Comparison of ENCODE assay signal across 24 cellular contexts in the genomic region with DNA sequence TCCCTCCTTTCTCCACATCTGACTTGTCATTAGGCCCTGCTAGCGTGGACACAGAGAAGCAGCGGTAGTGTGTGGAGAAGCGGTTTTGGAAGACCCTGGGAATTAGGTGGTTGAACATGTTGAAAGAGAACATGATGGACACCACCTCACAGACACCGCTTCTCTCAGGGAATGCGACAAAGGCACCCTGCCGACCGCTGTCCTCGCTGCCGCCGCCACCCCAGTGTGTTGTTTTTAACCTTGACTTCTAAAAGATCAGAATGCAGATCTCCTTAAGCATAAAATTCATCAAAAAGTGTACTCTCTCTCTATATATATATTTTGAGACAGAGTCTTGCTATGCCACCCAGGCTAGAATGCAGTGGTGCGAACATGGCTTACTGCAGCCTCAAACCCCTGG. TPM values are rescaled to one million over a fixed set of nuclear protein-coding genes. Genes with fewer than 3 reads are reported as not detected.
"Had no signal": no experiment of that assay in that cellular context is flagged by ENCODE, and none has a peak within 500 bp of the region (broad histone marks: within the 10 kb centered on the region; RNA-seq: fewer than 3 reads in every experiment).

No MANE protein-coding gene starts in this region.

- H3K9me3 ChIP-seq: stomach, suprapubic skin, testis, thoracic aorta, thyroid gland, tibial artery, tibial nerve, transverse colon, upper lobe of left lung, upper lobe of right lung, uterus, vagina had no signal

- H3K27me3 ChIP-seq: stomach, suprapubic skin, testis, thyroid gland, tibial artery, tibial nerve, transverse colon, upper lobe of left lung, upper lobe of right lung, uterus, vagina had no signal

- H3K4me1 ChIP-seq: stomach, suprapubic skin, testis, thyroid gland, tibial artery, tibial nerve, transverse colon, upper lobe of left lung, upper lobe of right lung, uterus, vagina had no signal

- H3K36me3 ChIP-seq: stomach, suprapubic skin, thoracic aorta, thyroid gland, tibial artery, tibial nerve, transverse colon, upper lobe of left lung, upper lobe of right lung, uterus, vagina had no signal

- FAIRE-seq: urothelium cell line had no signal

- H3K4me3 ChIP-seq: stomach, suprapubic skin, testis, thoracic aorta, thyroid gland, tibial artery, tibial nerve, transverse colon, upper lobe of left lung, upper lobe of right lung, uterus, vagina had no signal

- ATAC-seq: stimulated activated naive B cell treated with anti-CD40 and anti-IgM and Interleukin-4, amounts not matched to agents 10 μg/mL and 1 μg/mL and 100 μg/mL, for 72 hours; stimulated activated naive CD8-positive, alpha-beta T cell treated with anti-CD3 and anti-CD28 coated beads, Interleukin-15, amount 100 ng/mL, for 72 hours; stimulated activated naive CD8-positive, alpha-beta T cell treated with anti-CD3 and anti-CD28 coated beads, Interleukin-15, Interleukin-2, amounts not matched to agents 100 U/mL and 50 U/mL, for 24 hours; upper lobe of right lung had no signal

- H3K27ac ChIP-seq: stomach, suprapubic skin, testis, thoracic aorta, thyroid gland, tibial artery, tibial nerve, transverse colon, upper lobe of left lung, upper lobe of right lung, uterus, vagina had no signal

- DNase-seq: stimulated activated CD4-positive, alpha-beta T cell treated with anti-CD3 and anti-CD28 coated beads, Interleukin-2, amount 100 ng/mL, for 48 hours; stimulated activated CD4-positive, alpha-beta T cell treated with anti-CD3 and anti-CD28 coated beads, Interleukin-4, amount 100 ng/mL, for 1 hour; stimulated activated CD4-positive, alpha-beta T cell treated with anti-CD3 and anti-CD28 coated beads, Interleukin-4, amount 100 ng/mL, for 24 hours; stimulated activated CD4-positive, alpha-beta T cell treated with anti-CD3 and anti-CD28 coated beads, Interleukin-4, amount 100 ng/mL, for 4 hours; stimulated activated CD8-positive, alpha-beta memory T cell treated with anti-CD3 and anti-CD28 coated beads, Interleukin-4, amount 100 ng/mL, for 48 hours; stimulated activated naive B cell treated with anti-CD40 and anti-IgM and Interleukin-4, amounts not matched to agents 10 μg/mL and 1 μg/mL and 100 μg/mL, for 72 hours; stimulated activated naive CD4-positive, alpha-beta T cell; stimulated activated naive CD4-positive, alpha-beta T cell treated with Interleukin-2 at 50 U/mL for 16 hours; stimulated activated naive CD8-positive, alpha-beta T cell treated with anti-CD3 and anti-CD28 coated beads, Interleukin-15, amount 100 ng/mL, for 72 hours; stimulated activated naive CD8-positive, alpha-beta T cell treated with anti-CD3 and anti-CD28 coated beads, Interleukin-15, Interleukin-2, amounts not matched to agents 100 U/mL and 50 U/mL, for 24 hours; stomach; substantia nigra; testis; thyroid gland; tibial artery; transverse colon; upper lobe of right lung; uterus had no signal

RNA-seq across cellular contexts. Expression of a gene that starts 33.2 kb away (rescaled TPM):
- total RNA-seq: thoracic aorta had no signal
